Comparison of ENCODE assay signal across 30 cellular contexts in the genomic region with DNA sequence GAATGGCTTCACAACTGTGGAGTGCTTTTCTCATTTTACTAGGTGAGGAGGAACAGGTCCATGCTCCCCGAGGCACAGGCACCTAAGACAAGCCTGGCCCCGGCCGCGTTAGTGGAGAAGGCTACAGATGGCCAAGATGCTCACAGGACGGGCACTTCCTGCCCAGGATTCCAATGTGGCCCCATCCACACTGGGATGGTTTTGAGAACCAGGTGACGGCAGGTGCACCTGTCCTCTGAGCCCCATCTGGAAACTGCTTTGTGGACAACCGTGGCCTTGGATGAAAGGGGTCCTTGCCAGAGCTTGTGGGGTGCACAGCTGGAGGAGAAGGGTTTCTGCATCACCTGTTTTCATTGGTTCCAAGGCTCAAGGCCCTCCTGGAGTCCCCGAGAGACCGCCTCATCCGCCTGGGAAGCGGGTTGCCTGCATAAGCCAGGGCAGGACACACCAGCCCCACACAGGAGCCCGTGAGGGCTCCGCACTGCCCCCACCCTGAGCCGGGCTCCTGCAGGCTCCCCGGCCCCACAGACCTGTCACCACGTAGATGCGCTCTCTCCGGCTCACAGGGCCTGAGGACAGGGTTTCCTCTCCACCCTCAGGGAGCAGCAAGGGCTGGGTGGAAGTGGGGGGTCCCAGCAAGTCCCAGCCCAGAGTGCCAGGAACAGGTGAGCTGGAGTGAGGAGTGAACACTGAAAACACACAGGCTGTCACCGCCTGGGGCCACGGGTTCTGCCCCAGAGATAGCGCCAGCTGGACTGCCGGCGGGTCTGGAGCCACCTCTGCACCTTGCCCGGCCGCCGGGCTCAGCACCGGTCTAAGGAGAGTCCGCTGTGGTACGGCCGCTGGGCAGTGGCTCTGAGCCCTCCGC. TPM values are rescaled to one million over a fixed set of nuclear protein-coding genes. Genes with fewer than 3 reads are reported as not detected.
DNase-seq lines count a peak whose midpoint lies in the region; ATAC-seq and TF ChIP-seq lines count a peak whose summit lies in the region.
"Had no signal": no experiment of that assay in that cellular context is flagged by ENCODE, and none has a peak within 500 bp of the region (broad histone marks: within the 10 kb centered on the region; RNA-seq: fewer than 3 reads in every experiment).

No MANE protein-coding gene starts in this region.

- H3K9ac ChIP-seq in BLaER1 treated with 17β-estradiol and CSF1 and Interleukin-3, amounts not matched to agents 10 nM and 100 nM = peak overlapping the region in 10 of 11 experiments; percentile 49 to 80 (median 75); a peak in 19 of 22 replicates
- no peak overlapping the region for H3K9ac ChIP-seq in HCT116 (ENCODE audit: low read length)

- no peak overlapping the region for H2AFZ ChIP-seq in HCT116 (ENCODE audit: low read depth, low read length, poor library complexity, severe bottlenecking)
- H2AFZ ChIP-seq: hepatocyte had no signal

- H3K79me2 ChIP-seq in HCT116 (ENCODE audit: insufficient read depth, low read length) = peaks cover 100% of the 10 kb centered on the region
- H3K79me2 ChIP-seq: hepatocyte had no signal

- peaks cover 0 to 7% (median 4%) of the 10 kb centered on the region in 11 experiments; a peak in 15 of 22 replicates for H3K9me3 ChIP-seq in BLaER1 treated with 17β-estradiol and CSF1 and Interleukin-3, amounts not matched to agents 10 nM and 100 nM (replicated peaks in 1 of 11)
- H3K9me3 ChIP-seq in HCT116 (ENCODE audit: control insufficient read depth in 1 of 2, insufficient read depth in 1 of 2, low read depth in 1 of 2, low read length in 2 of 2) (no peaks in the 10 kb centered on the region), SJCRH30 (replicated peaks) (no peaks in the 10 kb centered on the region)
- H3K9me3 ChIP-seq: Caco-2 had no signal

- intact Hi-C loops in HCT116 (cut with micrococcal nuclease) (no loop called here), left cardiac atrium (cut with DNase I) (no loop called here)

- H3K4me1 Mint-ChIP-seq in nephron progenitor cell = peaks cover 4% of the 10 kb centered on the region

- CTCF ChIA-PET in HCT116 (lab: Charles Lee) = no interaction called here

- BruUV-seq in HCT116 (replicated peaks; lab: Mats Ljungman, UMichigan) = no TSS peak

- H3K4me2 ChIP-seq in BLaER1 treated with 17β-estradiol and CSF1 and Interleukin-3, amounts not matched to agents 10 nM and 100 nM = peak overlapping the region; percentile 79 to 98 (median 94)
- H3K4me2 ChIP-seq in HCT116 (ENCODE audit: low read length) = no peak overlapping the region
- H3K4me2 ChIP-seq: hepatocyte had no signal

- H3K27ac ChIP-seq in BLaER1 treated with 17β-estradiol and CSF1 and Interleukin-3, amounts not matched to agents 10 nM and 100 nM = peak overlapping the region in 10 of 11 experiments; percentile 66 to 95 (median 86); a peak in 20 of 22 replicates
- peak overlapping the region; percentile 34; the same call in 1 of the 2 replicates for H3K27ac ChIP-seq in HCT116 (ENCODE audit: low read depth, low read length)
- no peak overlapping the region for H3K27ac ChIP-seq in SJCRH30
- H3K27ac ChIP-seq: hepatocyte had no signal

- DNase-seq in HCT116 (ENCODE audit: low read depth, low spot score) (no peak), left cardiac atrium (peak; percentile 12), nephron progenitor cell (peak; percentile 1), NCI-H774 (lab: John Stamatoyannopoulos, UW) (no peak), SJCRH30 (no peak)
- DNase-seq: activated CD4-positive, alpha-beta T cell treated with anti-CD3 and anti-CD28 coated beads, Interleukin-2, amount 50 U/mL, for 1 hour; activated CD4-positive, CD25-positive, alpha-beta regulatory T cell; activated naive CD4-positive, alpha-beta T cell treated with anti-CD3 and anti-CD28 coated beads, Interleukin-2, amount 50 U/mL, for 16 hours; amygdala; Caco-2; DMS53; effector CD8-positive, alpha-beta T cell; HCEC 1CT; KBM-7; left colon; mesendoderm; NCI-H1092 treated with DMSO at 0.1 percent for 48 hours; NCI-H187 treated with DMSO at 0.1 percent for 48 hours; NCI-H2171; T-cell; trophoblast cell had no signal

- no peaks in the 10 kb centered on the region for H4K20me1 ChIP-seq in BLaER1 treated with 17β-estradiol and CSF1 and Interleukin-3, amounts not matched to agents 10 nM and 100 nM
- H4K20me1 ChIP-seq in HCT116 (ENCODE audit: insufficient read depth) = peaks cover 27% of the 10 kb centered on the region; the same call in 1 of the 2 replicates

- ATAC-seq in HCT116 (no peak), left cardiac atrium (no peak), HG02763 (IDR thresholded peaks at IDR 0.05; ENCODE audit: unreplicated experiment) (no peak), HG03135 (IDR thresholded peaks at IDR 0.05; ENCODE audit: unreplicated experiment) (no peak)
- ATAC-seq: left colon, T-cell had no signal

- TF ChIP-seq CTCF in HCT116 (IDR thresholded peaks at IDR 0.05 in 2 of 3, conservative IDR thresholded peaks at IDR 0.05 in 1 of 3; ENCODE audit: borderline replicate concordance in 1 of 3, insufficient read depth in 1 of 3, low read depth in 2 of 3, low read length in 2 of 3) = no peak
- no peak for TF ChIP-seq CTCF in nephron progenitor cell (IDR thresholded peaks at IDR 0.05)

- no peak for TF ChIP-seq POLR2A in HCT116 (IDR thresholded peaks at IDR 0.05; ENCODE audit: borderline replicate concordance, extremely low read depth, insufficient read depth, insufficient read length)

- H3K4me1 ChIP-seq in BLaER1 treated with 17β-estradiol and CSF1 and Interleukin-3, amounts not matched to agents 10 nM and 100 nM = peaks cover 70 to 92% (median 91%) of the 10 kb centered on the region in 10 experiments
- H3K4me1 ChIP-seq in HCT116 (ENCODE audit: control insufficient read depth in 1 of 2, insufficient read depth in 2 of 2, low read length in 2 of 2) = peaks cover 15 to 98% of the 10 kb centered on the region in 2 experiments; a peak in 3 of 4 replicates
- peaks cover 13% of the 10 kb centered on the region for H3K4me1 ChIP-seq in SJCRH30
- H3K4me1 ChIP-seq: BE2C, Caco-2 had no signal

- H3K9me3 Mint-ChIP-seq in nephron progenitor cell = peaks cover 9% of the 10 kb centered on the region

- H3K27ac Mint-ChIP-seq in nephron progenitor cell = no peak overlapping the region
- H3K27ac Mint-ChIP-seq: activated T-helper 1 cell treated with anti-CD3 and anti-CD28 coated beads, Interleukin-12 subunit alpha, Interleukin-12 subunit beta, Interleukin-2, Interleukin-4 antibody, amounts not matched to agents 30 ng/mL and 10 ng/mL and 1 ng/mL, durations not matched to agents 14 hours and 24 hours and 36 hours; progenitor cell of endocrine pancreas; stimulated activated memory B cell treated with anti-CD40 and anti-IgM and Interleukin-4, amounts not matched to agents 10 μg/mL and 1 μg/mL and 100 μg/mL, for 72 hours had no signal

- no peaks in the 10 kb centered on the region for H3K36me3 ChIP-seq in BLaER1 treated with 17β-estradiol and CSF1 and Interleukin-3, amounts not matched to agents 10 nM and 100 nM
- peaks cover 21 to 84% of the 10 kb centered on the region in 2 experiments for H3K36me3 ChIP-seq in HCT116 (ENCODE audit: control insufficient read depth in 1 of 2, insufficient read depth in 2 of 2, low read length in 2 of 2)
- H3K36me3 ChIP-seq in SJCRH30 = no peaks in the 10 kb centered on the region
- H3K36me3 ChIP-seq: BE2C had no signal

- RAD21 ChIA-PET in HCT116 (lab: Charles Lee; ENCODE audit: low non-redundant PET in 1 of 2, low total read pairs in 2 of 2, uncharacterized antibody in 2 of 2, unreplicated experiment in 2 of 2) = no interaction called here

- POLR2A ChIA-PET in HCT116 (lab: Charles Lee) = no interaction called here

- peaks cover 0 to 37% (median 0%) of the 10 kb centered on the region in 11 experiments; a peak in 6 of 22 replicates for H3K27me3 ChIP-seq in BLaER1 treated with 17β-estradiol and CSF1 and Interleukin-3, amounts not matched to agents 10 nM and 100 nM
- H3K27me3 ChIP-seq in HCT116 (ENCODE audit: insufficient read depth, low read length) = no peaks in the 10 kb centered on the region
- peaks cover 63% of the 10 kb centered on the region for H3K27me3 ChIP-seq in SJCRH30
- H3K27me3 ChIP-seq: hepatocyte had no signal

- H3K4me3 Mint-ChIP-seq in nephron progenitor cell = no peak overlapping the region
- H3K4me3 Mint-ChIP-seq: activated T-helper 1 cell treated with anti-CD3 and anti-CD28 coated beads, Interleukin-12 subunit alpha, Interleukin-12 subunit beta, Interleukin-2, Interleukin-4 antibody, amounts not matched to agents 30 ng/mL and 10 ng/mL and 1 ng/mL, durations not matched to agents 14 hours and 24 hours and 36 hours; stimulated activated memory B cell treated with anti-CD40 and anti-IgM and Interleukin-4, amounts not matched to agents 10 μg/mL and 1 μg/mL and 100 μg/mL, for 72 hours had no signal

- peak overlapping the region in 8 of 10 experiments; percentile 13 to 56 (median 35); a peak in 11 of 20 replicates for H3K4me3 ChIP-seq in BLaER1 treated with 17β-estradiol and CSF1 and Interleukin-3, amounts not matched to agents 10 nM and 100 nM
- H3K4me3 ChIP-seq in HCT116 (replicated peaks in 1 of 2; ENCODE audit: low read depth in 1 of 2, low read length in 2 of 2) = no peak overlapping the region
- no peak overlapping the region for H3K4me3 ChIP-seq in SJCRH30
- H3K4me3 ChIP-seq: hepatocyte had no signal

- no peaks in the 10 kb centered on the region for H3K9me2 ChIP-seq in HCT116 (ENCODE audit: insufficient read depth)

- peaks cover 4% of the 10 kb centered on the region for H3K36me3 Mint-ChIP-seq in nephron progenitor cell (ENCODE audit: low read depth)
- H3K36me3 Mint-ChIP-seq: stimulated activated memory B cell treated with anti-CD40 and anti-IgM and Interleukin-4, amounts not matched to agents 10 μg/mL and 1 μg/mL and 100 μg/mL, for 72 hours had no signal

- TF ChIP-seq RAD21 in HCT116 (IDR thresholded peaks at IDR 0.05; ENCODE audit: low read depth) = no peak

- peaks cover 35% of the 10 kb centered on the region for H3K27me3 Mint-ChIP-seq in nephron progenitor cell (ENCODE audit: low read depth, poor library complexity)

TF ChIP-seq in HCT116, 20 proteins besides CTCF, POLR2A, EP300 and RAD21:
- peak; percentile 16; the same call in 1 of the 2 replicates for TF ChIP-seq POLR2AphosphoS5 (IDR thresholded peaks at IDR 0.05; ENCODE audit: low read depth, low read length)
- no peak for TF ChIP-seq CEBPB (IDR thresholded peaks at IDR 0.05; ENCODE audit: low read depth)

RNA-seq across cellular contexts. Expression of a gene that starts 18.3 kb away (rescaled TPM):
- total RNA-seq in HCT116 (2021; ENCODE audit: unreplicated experiment) (187 TPM), left cardiac atrium (not detected)
- polyA plus RNA-seq in HCT116 (2012) = 139 and 172 TPM in 2 replicates
- 0.02 TPM in 1 of 2 replicates, not detected in the other for total RNA-seq in SJCRH30 (2014; rRNA removed; shearing (Covaris generic))
- total RNA-seq: activated T-helper 1 cell treated with anti-CD3 and anti-CD28 coated beads, Interleukin-12 subunit alpha, Interleukin-12 subunit beta, Interleukin-2, Interleukin-4 antibody, amounts not matched to agents 30 ng/mL and 10 ng/mL and 1 ng/mL, durations not matched to agents 14 hours and 24 hours and 36 hours; G401; progenitor cell of endocrine pancreas had no signal
- polyA plus RNA-seq: hepatocyte had no signal

Comparison
In these comparisons a context has a peak if more than half of its experiments do, and no peak if none do; other contexts are left out.
1. H3K4me3 ChIP-seq: peak in BLaER1 treated with 17β-estradiol and CSF1 and Interleukin-3, amounts not matched to agents 10 nM and 100 nM (8 of 10); none in HCT116 (0 of 2) and SJCRH30 (single experiment).
2. DNase-seq: peak in left cardiac atrium (single experiment) and nephron progenitor cell (single experiment); none in HCT116 (single experiment), NCI-H774 (single experiment) and SJCRH30 (0 of 2).
3. RNA of a gene that starts 18.3 kb away (total RNA-seq): 187 TPM in HCT116 (single experiment); not detected in left cardiac atrium and 0.02 TPM in SJCRH30; every median in the first group is over 100 times any median in the second.